ENCODE assay signal across 8 cellular contexts in the genomic region with DNA sequence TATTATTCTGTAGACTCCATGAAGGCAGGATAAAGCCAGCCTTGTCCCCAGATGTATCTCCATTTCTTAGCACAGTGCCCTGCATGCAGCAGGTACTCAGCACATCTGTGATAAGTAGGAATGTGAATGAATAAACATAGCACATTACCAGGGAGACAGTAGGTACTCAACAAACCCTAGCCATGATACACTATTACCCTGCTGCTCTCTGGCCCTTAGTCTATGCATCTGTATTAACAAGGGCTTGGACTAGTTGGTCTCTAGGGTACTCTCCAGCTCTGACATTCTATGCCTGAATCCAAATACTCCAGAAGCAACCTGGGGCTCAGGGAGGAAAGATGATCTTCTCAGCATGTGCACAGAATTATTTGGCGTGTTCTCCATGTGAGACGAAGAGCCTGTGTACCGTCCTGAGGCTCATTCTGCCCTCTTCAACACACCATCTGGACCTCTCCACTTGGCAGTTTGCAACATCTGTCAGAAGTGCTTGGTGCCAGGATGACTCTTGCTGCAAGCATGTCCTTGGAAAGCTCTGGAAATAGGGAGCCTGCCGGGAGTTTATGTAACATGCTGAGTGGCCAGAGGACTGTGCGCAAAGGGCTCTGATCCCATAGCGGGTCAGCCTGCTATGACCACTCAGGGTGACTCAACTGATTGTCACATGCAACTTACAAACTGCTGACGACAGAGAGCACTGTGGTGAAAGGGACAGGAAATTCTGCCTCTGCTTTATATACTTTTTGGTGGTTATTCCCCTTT.
DNase-seq lines count a peak whose midpoint lies in the region; TF ChIP-seq lines count a peak whose summit lies in the region.

No MANE protein-coding gene starts in this region.

- H2AFZ ChIP-seq in osteoblast (ENCODE audit: low read length): no peak overlapping the region

- TF ChIP-seq CTCF in epithelial cell of proximal tubule (conservative IDR thresholded peaks at IDR 0.05; ENCODE audit: low read depth, low read length) (no peak), osteoblast (IDR thresholded peaks at IDR 0.05; ENCODE audit: extremely low read depth, low read depth, low read length) (peak; percentile 20)

- CTCF ChIA-PET in activated CD4-positive, alpha-beta T cell treated with anti-CD3 and anti-CD28 coated beads, Interleukin-2, amount 10 ng/mL, durations not matched to agents 7 days and 5 days (lab: Charles Lee): no interaction called here

- no peaks in the 10 kb centered on the region for H3K9me3 ChIP-seq in osteoblast (ENCODE audit: low read depth, low read length)

- no peaks in the 10 kb centered on the region for H3K79me2 ChIP-seq in osteoblast (ENCODE audit: insufficient read depth, low read length)

- peak; percentile 54 for DNase-seq in DMS79 (lab: John Stamatoyannopoulos, UW)
- DNase-seq in NCI-H524 (lab: John Stamatoyannopoulos, UW): peak; percentile 95 to 98
- DNase-seq in epithelial cell of proximal tubule (ENCODE audit: low read depth): peak; percentile 86
- peak; percentile 90 for DNase-seq in osteoblast (ENCODE audit: insufficient read length, low spot score, missing footprints)
- no peak for DNase-seq in GM19240 (ENCODE audit: insufficient read length, low spot score)
- no peak for DNase-seq in activated CD4-positive, alpha-beta T cell treated with anti-CD3 and anti-CD28 coated beads, Interleukin-2, amount 10 ng/mL, durations not matched to agents 7 days and 5 days
- DNase-seq in COLO668 (lab: John Stamatoyannopoulos, UW; ENCODE audit: unreplicated experiment): no peak
- no peak for DNase-seq in activated T-helper 2 cell treated with anti-CD3 and anti-CD28 coated beads, Interferon-gamma antibody, Interleukin-2, Interleukin-4, amounts not matched to agents 10 μg/mL and 5 μg/mL and 100 μg/mL, durations not matched to agents 14 hours and 24 hours and 36 hours (ENCODE audit: low spot score)

- POLR2A ChIA-PET in activated CD4-positive, alpha-beta T cell treated with anti-CD3 and anti-CD28 coated beads, Interleukin-2, amount 10 ng/mL, durations not matched to agents 7 days and 5 days (lab: Charles Lee): no interaction called here

- intact Hi-C loops in activated T-helper 2 cell treated with anti-CD3 and anti-CD28 coated beads, Interferon-gamma antibody, Interleukin-2, Interleukin-4, amounts not matched to agents 10 μg/mL and 5 μg/mL and 100 μg/mL, durations not matched to agents 14 hours and 24 hours and 36 hours (cut with micrococcal nuclease): no loop called here

- H3K36me3 ChIP-seq in osteoblast (ENCODE audit: insufficient read depth, low read length): no peaks in the 10 kb centered on the region

- no peaks in the 10 kb centered on the region for H3K9me3 Mint-ChIP-seq in activated CD4-positive, alpha-beta T cell treated with anti-CD3 and anti-CD28 coated beads, Interleukin-2, amount 10 ng/mL, durations not matched to agents 7 days and 5 days
- H3K9me3 Mint-ChIP-seq in activated T-helper 2 cell treated with anti-CD3 and anti-CD28 coated beads, Interferon-gamma antibody, Interleukin-2, Interleukin-4, amounts not matched to agents 10 μg/mL and 5 μg/mL and 100 μg/mL, durations not matched to agents 14 hours and 24 hours and 36 hours: no peaks in the 10 kb centered on the region

- no peak overlapping the region for H3K4me3 ChIP-seq in epithelial cell of proximal tubule (ENCODE audit: low read depth, low read length)
- no peak overlapping the region for H3K4me3 ChIP-seq in osteoblast (ENCODE audit: insufficient read depth, low read length)

- H3K4me3 Mint-ChIP-seq in activated CD4-positive, alpha-beta T cell treated with anti-CD3 and anti-CD28 coated beads, Interleukin-2, amount 10 ng/mL, durations not matched to agents 7 days and 5 days: no peak overlapping the region
- no peak overlapping the region for H3K4me3 Mint-ChIP-seq in activated T-helper 2 cell treated with anti-CD3 and anti-CD28 coated beads, Interferon-gamma antibody, Interleukin-2, Interleukin-4, amounts not matched to agents 10 μg/mL and 5 μg/mL and 100 μg/mL, durations not matched to agents 14 hours and 24 hours and 36 hours (ENCODE audit: low read depth)

- peaks cover 16% of the 10 kb centered on the region for H3K27me3 Mint-ChIP-seq in activated CD4-positive, alpha-beta T cell treated with anti-CD3 and anti-CD28 coated beads, Interleukin-2, amount 10 ng/mL, durations not matched to agents 7 days and 5 days
- peaks cover 21% of the 10 kb centered on the region for H3K27me3 Mint-ChIP-seq in activated T-helper 2 cell treated with anti-CD3 and anti-CD28 coated beads, Interferon-gamma antibody, Interleukin-2, Interleukin-4, amounts not matched to agents 10 μg/mL and 5 μg/mL and 100 μg/mL, durations not matched to agents 14 hours and 24 hours and 36 hours (ENCODE audit: low read depth)

- H3K27me3 ChIP-seq in osteoblast (ENCODE audit: insufficient read depth, low read length): no peaks in the 10 kb centered on the region

- no peak overlapping the region for H3K27ac Mint-ChIP-seq in activated CD4-positive, alpha-beta T cell treated with anti-CD3 and anti-CD28 coated beads, Interleukin-2, amount 10 ng/mL, durations not matched to agents 7 days and 5 days
- no peak overlapping the region for H3K27ac Mint-ChIP-seq in activated T-helper 2 cell treated with anti-CD3 and anti-CD28 coated beads, Interferon-gamma antibody, Interleukin-2, Interleukin-4, amounts not matched to agents 10 μg/mL and 5 μg/mL and 100 μg/mL, durations not matched to agents 14 hours and 24 hours and 36 hours

- no peaks in the 10 kb centered on the region for H3K36me3 Mint-ChIP-seq in activated CD4-positive, alpha-beta T cell treated with anti-CD3 and anti-CD28 coated beads, Interleukin-2, amount 10 ng/mL, durations not matched to agents 7 days and 5 days (ENCODE audit: low read depth)
- no peaks in the 10 kb centered on the region for H3K36me3 Mint-ChIP-seq in activated T-helper 2 cell treated with anti-CD3 and anti-CD28 coated beads, Interferon-gamma antibody, Interleukin-2, Interleukin-4, amounts not matched to agents 10 μg/mL and 5 μg/mL and 100 μg/mL, durations not matched to agents 14 hours and 24 hours and 36 hours (ENCODE audit: low read depth)

- peaks cover 27% of the 10 kb centered on the region for H3K4me1 ChIP-seq in osteoblast (ENCODE audit: insufficient read depth, low read length)

- H3K4me1 Mint-ChIP-seq in activated CD4-positive, alpha-beta T cell treated with anti-CD3 and anti-CD28 coated beads, Interleukin-2, amount 10 ng/mL, durations not matched to agents 7 days and 5 days: peaks cover 12% of the 10 kb centered on the region
- H3K4me1 Mint-ChIP-seq in activated T-helper 2 cell treated with anti-CD3 and anti-CD28 coated beads, Interferon-gamma antibody, Interleukin-2, Interleukin-4, amounts not matched to agents 10 μg/mL and 5 μg/mL and 100 μg/mL, durations not matched to agents 14 hours and 24 hours and 36 hours (ENCODE audit: low read depth): peaks cover 10% of the 10 kb centered on the region

- H3K4me2 ChIP-seq in osteoblast (ENCODE audit: insufficient read depth, low read length): no peak overlapping the region

- H3K27ac ChIP-seq in osteoblast (ENCODE audit: low read depth, low read length): peak overlapping the region; percentile 97

- no peaks in the 10 kb centered on the region for H4K20me1 ChIP-seq in osteoblast (ENCODE audit: insufficient read depth, low read length)

Comparison
In these comparisons a context has a peak if more than half of its experiments do, and no peak if none do; other contexts are left out.
1. DNase-seq: peak in DMS79 (single experiment), NCI-H524 (2 of 2), epithelial cell of proximal tubule (single experiment) and osteoblast (single experiment); none in GM19240 (single experiment), activated CD4-positive, alpha-beta T cell treated with anti-CD3 and anti-CD28 coated beads, Interleukin-2, amount 10 ng/mL, durations not matched to agents 7 days and 5 days (single experiment), COLO668 (single experiment) and activated T-helper 2 cell treated with anti-CD3 and anti-CD28 coated beads, Interferon-gamma antibody, Interleukin-2, Interleukin-4, amounts not matched to agents 10 μg/mL and 5 μg/mL and 100 μg/mL, durations not matched to agents 14 hours and 24 hours and 36 hours (single experiment).